In the genomic region with DNA sequence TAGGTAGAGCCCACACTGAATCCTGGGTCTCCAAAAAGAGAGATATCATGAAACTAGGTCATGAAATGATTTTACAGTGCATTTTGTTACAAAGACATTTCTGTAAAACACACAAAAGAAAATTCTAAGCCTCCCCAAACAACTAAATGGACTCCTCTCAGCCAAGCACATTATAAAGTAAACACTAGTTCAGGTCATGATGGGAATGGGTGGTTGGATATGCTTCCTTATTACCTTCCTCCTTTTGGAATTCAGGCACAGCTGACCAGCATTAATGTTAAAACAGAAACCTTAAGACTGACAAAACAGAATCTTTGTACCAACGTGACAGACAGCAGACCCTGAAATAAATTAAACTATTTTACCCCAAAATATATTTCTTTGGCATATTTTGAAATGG, we compare ENCODE assay signal across 7 cellular contexts.
"Had no signal": no experiment of that assay in that cellular context is flagged by ENCODE, and none has a peak within 500 bp of the region (broad histone marks: within the 10 kb centered on the region; RNA-seq: fewer than 3 reads in every experiment).

No MANE protein-coding gene starts in this region.

- H3K27ac Mint-ChIP-seq: IgD-negative memory B cell had no signal

- H3K27ac ChIP-seq: HL-60 had no signal

- DNase-seq: IMR-90, KBM-7, KG1 had no signal

- H3K4me1 Mint-ChIP-seq: IgD-negative memory B cell had no signal

- H3K36me3 Mint-ChIP-seq: IgD-negative memory B cell had no signal

- H3K4me3 Mint-ChIP-seq: IgD-negative memory B cell had no signal

- ATAC-seq: HepG2, K562 had no signal

- H3K4me3 ChIP-seq: K562 had no signal

- H3K27me3 Mint-ChIP-seq: IgD-negative memory B cell had no signal
